Comparison of ENCODE assay signal across 11 cellular contexts in the genomic region with DNA sequence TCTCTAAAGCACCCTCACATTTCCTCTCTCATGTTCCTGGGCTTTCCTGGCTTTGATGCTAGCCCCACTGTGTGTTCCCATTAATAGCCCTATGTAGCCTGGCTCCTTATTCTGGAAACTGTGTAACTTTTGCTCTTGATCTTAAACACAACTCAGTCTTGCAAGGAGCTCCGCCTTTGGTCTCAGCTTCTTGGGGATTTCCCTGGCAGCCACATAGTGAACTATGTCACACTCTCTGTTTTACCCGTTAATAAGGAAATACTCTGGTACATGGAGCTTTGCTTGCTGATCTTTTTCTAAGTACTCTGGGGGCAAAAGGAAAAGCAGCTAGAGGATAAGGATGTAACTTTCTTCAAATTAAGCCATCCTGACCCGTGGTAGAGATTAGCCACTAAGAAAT.
DNase-seq lines count a peak whose midpoint lies in the region; ATAC-seq and TF ChIP-seq lines count a peak whose summit lies in the region.
"Had no signal": no experiment of that assay in that cellular context is flagged by ENCODE, and none has a peak within 500 bp of the region (broad histone marks: within the 10 kb centered on the region; RNA-seq: fewer than 3 reads in every experiment).

No MANE protein-coding gene starts in this region.

- no peak overlapping the region for H2AFZ ChIP-seq in Karpas-422 (ENCODE audit: low read length)

- H3K27ac ChIP-seq in vagina, result no peak overlapping the region
- no peak overlapping the region for H3K27ac ChIP-seq in Karpas-422 (ENCODE audit: low read length)
- H3K27ac ChIP-seq: brain microvascular endothelial cell had no signal

- TF ChIP-seq CTCF in GM12865 (IDR thresholded peaks at IDR 0.05; ENCODE audit: insufficient read depth, low read depth, low read length, missing control alignments) (no peak), vagina (IDR thresholded peaks at IDR 0.05) (no peak)

- H3K27me3 Mint-ChIP-seq in effector memory CD8-positive, alpha-beta T cell, result peaks cover 12 to 27% of the 10 kb centered on the region in 2 donors

- H3K79me2 ChIP-seq in Karpas-422 (ENCODE audit: low read length), result no peaks in the 10 kb centered on the region

- no peak overlapping the region for H3K4me2 ChIP-seq in Karpas-422 (ENCODE audit: low read depth, low read length, poor library complexity, severe bottlenecking)

- peaks cover 10% of the 10 kb centered on the region; the same call in 1 of the 2 replicates for H4K20me1 ChIP-seq in Karpas-422 (ENCODE audit: insufficient read depth, low read depth, low read length)

- no peaks in the 10 kb centered on the region for H3K9me2 ChIP-seq in Karpas-422 (replicated peaks; ENCODE audit: insufficient read depth, low read length)

- H3K4me3 ChIP-seq in GM12865 (ENCODE audit: low read depth, low read length), result no peak overlapping the region
- no peak overlapping the region for H3K4me3 ChIP-seq in vagina
- H3K4me3 ChIP-seq in Karpas-422 (ENCODE audit: low read length), result no peak overlapping the region

- H3K9me3 Mint-ChIP-seq in effector memory CD8-positive, alpha-beta T cell, result peaks cover 0 to 2% of the 10 kb centered on the region in 2 donors
- H3K9me3 Mint-ChIP-seq: natural killer cell had no signal

- ATAC-seq in GM19468 (IDR thresholded peaks at IDR 0.05; ENCODE audit: extremely low read depth, unreplicated experiment), result peak; percentile 34
- ATAC-seq in HG03175 (IDR thresholded peaks at IDR 0.05; ENCODE audit: unreplicated experiment), result peak; percentile 64
- peak; percentile 87 for ATAC-seq in effector memory CD8-positive, alpha-beta T cell (replicated peaks)
- ATAC-seq in HG03139 (IDR thresholded peaks at IDR 0.05; ENCODE audit: unreplicated experiment), result no peak
- ATAC-seq: natural killer cell had no signal

- H3K4me1 ChIP-seq in vagina (peaks cover 12% of the 10 kb centered on the region), Karpas-422 (ENCODE audit: low read length) (no peaks in the 10 kb centered on the region)

- H3K4me1 Mint-ChIP-seq in effector memory CD8-positive, alpha-beta T cell (ENCODE audit: low read depth in 2 of 2), result peaks cover 0 to 8% of the 10 kb centered on the region in 2 donors
- H3K4me1 Mint-ChIP-seq: natural killer cell had no signal

- H3K36me3 ChIP-seq in vagina (no peaks in the 10 kb centered on the region), Karpas-422 (ENCODE audit: insufficient read depth, low read length) (no peaks in the 10 kb centered on the region)
- H3K36me3 ChIP-seq: brain microvascular endothelial cell had no signal

- no peaks in the 10 kb centered on the region for H3K27me3 ChIP-seq in vagina
- H3K27me3 ChIP-seq in Karpas-422 (ENCODE audit: low read length), result no peaks in the 10 kb centered on the region
- H3K27me3 ChIP-seq: brain microvascular endothelial cell had no signal

- intact Hi-C loops in vagina (cut with DNase I), result no loop called here

- no peak for TF ChIP-seq POLR2A in vagina (IDR thresholded peaks at IDR 0.05)

- DNase-seq in GM12865 (ENCODE audit: low read depth) (peak; percentile 64), vagina (ENCODE audit: extremely low spot score in 2 of 2) (no peak), dedifferentiated amniotic fluid mesenchymal stem cell (ENCODE audit: extremely low spot score) (no peak), Karpas-422 (no peak)
- DNase-seq in effector memory CD8-positive, alpha-beta T cell, result no peak
- DNase-seq: brain microvascular endothelial cell, DMS79, natural killer cell had no signal

- no peak overlapping the region for H3K9ac ChIP-seq in Karpas-422 (ENCODE audit: low read length)

- H3K27ac Mint-ChIP-seq in effector memory CD8-positive, alpha-beta T cell, result peak overlapping the region in 1 of 2 donors; percentile 18
- H3K27ac Mint-ChIP-seq: natural killer cell had no signal

- no peaks in the 10 kb centered on the region for H3K9me3 ChIP-seq in vagina
- H3K9me3 ChIP-seq in Karpas-422 (ENCODE audit: low read length), result no peaks in the 10 kb centered on the region

- peak overlapping the region in 1 of 2 donors; percentile 19 for H3K4me3 Mint-ChIP-seq in effector memory CD8-positive, alpha-beta T cell
- H3K4me3 Mint-ChIP-seq: natural killer cell had no signal

- H3K36me3 Mint-ChIP-seq in effector memory CD8-positive, alpha-beta T cell (ENCODE audit: insufficient read depth), result peaks cover 7% of the 10 kb centered on the region
- H3K36me3 Mint-ChIP-seq: natural killer cell had no signal
